Comparison of ENCODE assay signal across 1 cellular context in genomic region chr9:17018001-17018491, GRCh38.
TF ChIP-seq lines count a peak whose summit lies in the region.

No MANE protein-coding gene starts in this region.

TF ChIP-seq in GM23338, 12 proteins besides CTCF, POLR2A, EP300 and RAD21 (continued from another document):
- no peak for TF ChIP-seq ZNF462 (CRISPR knock-in tag; IDR thresholded peaks at IDR 0.05)
